Comparison of ENCODE assay signal across 16 cellular contexts in genomic region chr5:147956842-147957223, GRCh38. TPM values are rescaled to one million over a fixed set of nuclear protein-coding genes. Genes with fewer than 3 reads are reported as not detected.
"Had no signal": no experiment of that assay in that cellular context is flagged by ENCODE, and none has a peak within 500 bp of the region (broad histone marks: within the 10 kb centered on the region; RNA-seq: fewer than 3 reads in every experiment).

No MANE protein-coding gene starts in this region.

- H3K4me1 Mint-ChIP-seq: naive thymus-derived CD8-positive, alpha-beta T cell had no signal

- H3K36me3 Mint-ChIP-seq: naive thymus-derived CD8-positive, alpha-beta T cell had no signal

- H3K4me1 ChIP-seq: colonic mucosa, esophagus muscularis mucosa had no signal

- H3K27me3 ChIP-seq: colonic mucosa, esophagus muscularis mucosa, neutrophil had no signal

- H3K36me3 ChIP-seq: colonic mucosa, esophagus muscularis mucosa, neutrophil had no signal

- H3K27ac ChIP-seq: colonic mucosa, esophagus muscularis mucosa, neutrophil had no signal

- H3K4me3 ChIP-seq: colonic mucosa, esophagus muscularis mucosa, mucosa of descending colon had no signal

- H3K4me3 Mint-ChIP-seq: naive thymus-derived CD8-positive, alpha-beta T cell had no signal

- ATAC-seq: left colon; mucosa of descending colon; naive thymus-derived CD8-positive, alpha-beta T cell; sciatic nerve had no signal

- H3K9me3 ChIP-seq: colonic mucosa, esophagus muscularis mucosa, mucosa of descending colon, neutrophil had no signal

- H3K27ac Mint-ChIP-seq: naive thymus-derived CD8-positive, alpha-beta T cell had no signal

- DNase-seq: colonic mucosa; dermis blood vessel endothelial cell; foreskin fibroblast; left colon; mucosa of descending colon; naive thymus-derived CD8-positive, alpha-beta T cell; stimulated activated naive CD4-positive, alpha-beta T cell treated with Interleukin-2 at 50 U/mL for 16 hours; trophoblast cell had no signal

RNA-seq across cellular contexts. Expression of gene C5orf46, which starts 50.5 kb away (rescaled TPM):
- total RNA-seq: cerebellum; colonic mucosa; dermis blood vessel endothelial cell; esophagus muscularis mucosa; left colon; mucosa of descending colon; naive thymus-derived CD8-positive, alpha-beta T cell; osteoblast; pulmonary artery endothelial cell; sciatic nerve; skeletal muscle tissue had no signal
- polyA plus RNA-seq: naive thymus-derived CD8-positive, alpha-beta T cell; neural cell had no signal
